10 cellular contexts compared by ENCODE assay signal in the genomic region with DNA sequence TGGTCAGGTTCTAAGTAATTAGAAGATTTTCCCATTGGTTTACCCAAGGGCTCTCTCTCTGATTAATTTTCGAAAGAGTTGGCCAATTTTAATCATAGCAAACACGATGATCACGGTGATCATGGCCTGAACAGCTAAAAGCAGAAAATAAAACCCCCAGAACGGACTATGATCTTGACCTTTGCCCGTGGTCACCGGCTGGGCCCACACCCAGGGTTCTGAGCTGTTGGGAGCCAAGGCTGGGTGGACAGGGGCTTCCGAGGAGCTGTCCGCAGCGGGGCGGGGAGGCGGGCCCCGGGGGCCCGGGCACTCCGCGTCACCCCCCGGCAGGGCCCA. TPM values are rescaled to one million over a fixed set of nuclear protein-coding genes. Genes with fewer than 3 reads are reported as not detected.
DNase-seq lines count a peak whose midpoint lies in the region; ATAC-seq and TF ChIP-seq lines count a peak whose summit lies in the region.
"Had no signal": no experiment of that assay in that cellular context is flagged by ENCODE, and none has a peak within 500 bp of the region (broad histone marks: within the 10 kb centered on the region; RNA-seq: fewer than 3 reads in every experiment).

No MANE protein-coding gene starts in this region.

- peak overlapping the region; percentile 48 for H3K4me3 Mint-ChIP-seq in activated B cell treated with CpG ODN at 0.5 μM for 24 hours

- H3K4me3 ChIP-seq in iPS-18a (ENCODE audit: low read length): peak overlapping the region; percentile 27
- H3K4me3 ChIP-seq in skin epidermis: peak overlapping the region in 5 of 7 experiments; percentile 3 to 34 (median 22)
- H3K4me3 ChIP-seq in mucosa of descending colon: no peak overlapping the region

- H3K27ac Mint-ChIP-seq in activated B cell treated with CpG ODN at 0.5 μM for 24 hours: no peak overlapping the region

- POLR2A ChIA-PET in activated B cell treated with CpG ODN at 0.5 μM for 24 hours (lab: Charles Lee): no interaction called here

- H3K4me1 Mint-ChIP-seq in activated B cell treated with CpG ODN at 0.5 μM for 24 hours: peaks cover 32% of the 10 kb centered on the region

- H3K9me3 ChIP-seq in iPS-18a (ENCODE audit: control insufficient read depth, low read depth, low read length): no peaks in the 10 kb centered on the region
- H3K9me3 ChIP-seq in mucosa of descending colon: no peaks in the 10 kb centered on the region
- H3K9me3 ChIP-seq: uterus had no signal

- DNase-seq in activated B cell treated with CpG ODN at 0.5 μM for 24 hours (no peak), caudate nucleus (lab: John Stamatoyannopoulos, UW) (no peak), mucosa of descending colon (no peak)
- DNase-seq: cerebellar nuclear complex had no signal

- peaks cover 11% of the 10 kb centered on the region for H3K4me1 ChIP-seq in iPS-18a (ENCODE audit: control insufficient read depth, low read depth, low read length)
- H3K4me1 ChIP-seq in mucosa of descending colon (ENCODE audit: low read depth): peaks cover 34% of the 10 kb centered on the region

- no peak for TF ChIP-seq CTCF in activated B cell treated with CpG ODN at 0.5 μM for 24 hours (IDR thresholded peaks at IDR 0.05)
- no peak for TF ChIP-seq CTCF in mucosa of descending colon (IDR thresholded peaks at IDR 0.05)

- intact Hi-C loops in activated B cell treated with CpG ODN at 0.5 μM for 24 hours (cut with micrococcal nuclease): no loop called here
- intact Hi-C loops in mucosa of descending colon (cut with DNase I, micrococcal nuclease): no loop called here

- H3K27me3 ChIP-seq in iPS-18a (ENCODE audit: control insufficient read depth, insufficient read depth, low read length): no peaks in the 10 kb centered on the region
- H3K27me3 ChIP-seq: uterus had no signal

- H3K36me3 ChIP-seq in iPS-18a (ENCODE audit: control insufficient read depth, low read depth, low read length) (no peaks in the 10 kb centered on the region), mucosa of descending colon (ENCODE audit: low read depth) (no peaks in the 10 kb centered on the region)
- H3K36me3 ChIP-seq: uterus had no signal

- CTCF ChIA-PET in activated B cell treated with CpG ODN at 0.5 μM for 24 hours (lab: Charles Lee): interaction anchor here (1.0 to 1.4 kb wide), 4 partner anchors 8 to 53 kb away, joined by 3 to 5 read pairs (median 4); no protein-coding TSS in a partner anchor

- peaks cover 25% of the 10 kb centered on the region for H3K27me3 Mint-ChIP-seq in activated B cell treated with CpG ODN at 0.5 μM for 24 hours

- H3K9me3 Mint-ChIP-seq in activated B cell treated with CpG ODN at 0.5 μM for 24 hours: no peaks in the 10 kb centered on the region

- H3K36me3 Mint-ChIP-seq in activated B cell treated with CpG ODN at 0.5 μM for 24 hours (ENCODE audit: low read depth): no peaks in the 10 kb centered on the region

- H3K27ac ChIP-seq in iPS-18a (ENCODE audit: low read length) (no peak overlapping the region), skin epidermis (peak overlapping the region in 14 of 21 experiments; percentile 29 to 85 (median 58)), caudate nucleus (ENCODE audit: low read depth, low read length) (no peak overlapping the region)
- H3K27ac ChIP-seq: uterus had no signal

- ATAC-seq in GM18498 (IDR thresholded peaks at IDR 0.05; ENCODE audit: unreplicated experiment) (peak; percentile 26), activated B cell treated with CpG ODN at 0.5 μM for 24 hours (ENCODE audit: low read depth) (no peak), GM19324 (IDR thresholded peaks at IDR 0.05; ENCODE audit: low FRiP score, unreplicated experiment) (no peak), GM21723 (IDR thresholded peaks at IDR 0.05; ENCODE audit: unreplicated experiment) (no peak), mucosa of descending colon (no peak)

- H3K9ac ChIP-seq in iPS-18a (ENCODE audit: low read length): no peak overlapping the region

RNA-seq across cellular contexts. Expression of gene GP5, which starts 2.5 kb away (rescaled TPM):
- total RNA-seq in activated B cell treated with CpG ODN at 0.5 μM for 24 hours (0.18 and 0.22 TPM in 2 replicates), mucosa of descending colon (under 1 TPM in 2 of 3 donors, not detected in 1; 0.07 to 0.19 TPM)

RNA-seq across cellular contexts. Expression of gene LRRC15, which starts 27.0 kb away (rescaled TPM):
- not detected in 2 replicates for total RNA-seq in activated B cell treated with CpG ODN at 0.5 μM for 24 hours
- total RNA-seq in mucosa of descending colon: 1 to 10 TPM in 1 of 3 donors, under 1 TPM in 2; 0.22 to 1.8 (median 0.29) TPM

RNA-seq across cellular contexts. Expression of gene CPN2, which starts 45.4 kb away (rescaled TPM):
- total RNA-seq in activated B cell treated with CpG ODN at 0.5 μM for 24 hours (not detected in 2 replicates), mucosa of descending colon (under 1 TPM in 1 of 3 donors, not detected in 2; 0.14 TPM)

Comparison
In these comparisons a context has a peak if more than half of its experiments do, and no peak if none do; other contexts are left out.
1. H3K27ac ChIP-seq: peak in skin epidermis (14 of 21); none in iPS-18a (single experiment) and caudate nucleus (single experiment).